ENCODE assay signal across 8 cellular contexts in genomic region chr3:194632211-194632982, GRCh38. TPM values are rescaled to one million over a fixed set of nuclear protein-coding genes. Genes with fewer than 3 reads are reported as not detected.
DNase-seq lines count a peak whose midpoint lies in the region; ATAC-seq and TF ChIP-seq lines count a peak whose summit lies in the region.

No MANE protein-coding gene starts in this region.

- DNase-seq in HK-2 (ENCODE audit: unreplicated experiment) (peak; percentile 54), Right ventricle myocardium inferior (ENCODE audit: missing footprints) (no peak), progenitor cell of endocrine pancreas (ENCODE audit: low spot score, unreplicated experiment) (no peak), globus pallidus (ENCODE audit: low spot score) (no peak)
- DNase-seq in activated CD4-positive, alpha-beta memory T cell treated with anti-CD3 and anti-CD28 coated beads, Interleukin-2, amount 10 ng/mL, durations not matched to agents 7 days and 5 days: no peak

- H3K27me3 Mint-ChIP-seq in activated CD4-positive, alpha-beta memory T cell treated with anti-CD3 and anti-CD28 coated beads, Interleukin-2, amount 10 ng/mL, durations not matched to agents 7 days and 5 days: no peaks in the 10 kb centered on the region
- H3K27me3 Mint-ChIP-seq in progenitor cell of endocrine pancreas: no peaks in the 10 kb centered on the region

- ATAC-seq in Right ventricle myocardium inferior: peak; percentile 24
- no peak for ATAC-seq in HG02981 (IDR thresholded peaks at IDR 0.05; ENCODE audit: unreplicated experiment)
- no peak for ATAC-seq in GM19324 (IDR thresholded peaks at IDR 0.05; ENCODE audit: low FRiP score, unreplicated experiment)

- POLR2A ChIA-PET in activated CD4-positive, alpha-beta memory T cell treated with anti-CD3 and anti-CD28 coated beads, Interleukin-2, amount 10 ng/mL, durations not matched to agents 7 days and 5 days (lab: Charles Lee): interaction anchor here (1.4 to 2.3 kb wide), 2 partner anchors 10 to 12 kb away, joined by 3 to 6 read pairs; no protein-coding TSS in a partner anchor

- intact Hi-C loops in Right ventricle myocardium inferior (cut with DNase I): no loop called here

- peaks cover 7% of the 10 kb centered on the region; the same call in 1 of the 2 replicates for H3K36me3 ChIP-seq in ES-I3 (ENCODE audit: insufficient read depth, low read length)

- H3K4me1 ChIP-seq in ES-I3 (ENCODE audit: insufficient read depth, low read length): peaks cover 4% of the 10 kb centered on the region; the same call in 1 of the 2 replicates

- H3K9ac ChIP-seq in ES-I3 (ENCODE audit: low read depth, low read length): peak overlapping the region; percentile 76

- CTCF ChIA-PET in activated CD4-positive, alpha-beta memory T cell treated with anti-CD3 and anti-CD28 coated beads, Interleukin-2, amount 10 ng/mL, durations not matched to agents 7 days and 5 days (lab: Charles Lee): no interaction called here

- peaks cover 16% of the 10 kb centered on the region for H3K4me1 Mint-ChIP-seq in activated CD4-positive, alpha-beta memory T cell treated with anti-CD3 and anti-CD28 coated beads, Interleukin-2, amount 10 ng/mL, durations not matched to agents 7 days and 5 days
- peaks cover 1% of the 10 kb centered on the region for H3K4me1 Mint-ChIP-seq in progenitor cell of endocrine pancreas (ENCODE audit: low read depth)

- peaks cover 8% of the 10 kb centered on the region for H3K36me3 Mint-ChIP-seq in activated CD4-positive, alpha-beta memory T cell treated with anti-CD3 and anti-CD28 coated beads, Interleukin-2, amount 10 ng/mL, durations not matched to agents 7 days and 5 days (ENCODE audit: low read depth)
- H3K36me3 Mint-ChIP-seq in progenitor cell of endocrine pancreas (ENCODE audit: insufficient read depth): peaks cover 20% of the 10 kb centered on the region

- peak overlapping the region; percentile 21 for H3K27ac Mint-ChIP-seq in activated CD4-positive, alpha-beta memory T cell treated with anti-CD3 and anti-CD28 coated beads, Interleukin-2, amount 10 ng/mL, durations not matched to agents 7 days and 5 days
- H3K27ac Mint-ChIP-seq in progenitor cell of endocrine pancreas: peak overlapping the region; percentile 81

- H3K4me3 Mint-ChIP-seq in activated CD4-positive, alpha-beta memory T cell treated with anti-CD3 and anti-CD28 coated beads, Interleukin-2, amount 10 ng/mL, durations not matched to agents 7 days and 5 days: peak overlapping the region; percentile 82
- H3K4me3 Mint-ChIP-seq in progenitor cell of endocrine pancreas (ENCODE audit: low read depth): peak overlapping the region; percentile 83

- no peak for TF ChIP-seq CTCF in progenitor cell of endocrine pancreas (IDR thresholded peaks at IDR 0.05; ENCODE audit: unreplicated experiment)

- peaks cover 12% of the 10 kb centered on the region for H3K9me3 ChIP-seq in ES-I3 (ENCODE audit: control insufficient read depth, insufficient read depth, low read length)

- H3K9me3 Mint-ChIP-seq in activated CD4-positive, alpha-beta memory T cell treated with anti-CD3 and anti-CD28 coated beads, Interleukin-2, amount 10 ng/mL, durations not matched to agents 7 days and 5 days: peaks cover 7% of the 10 kb centered on the region
- H3K9me3 Mint-ChIP-seq in progenitor cell of endocrine pancreas (ENCODE audit: low read depth): no peaks in the 10 kb centered on the region

RNA-seq across cellular contexts. Expression of gene TMEM44, which starts 0.8 kb away (rescaled TPM):
- 1 to 10 TPM; 6.2 to 7.1 TPM for total RNA-seq in activated CD4-positive, alpha-beta memory T cell treated with anti-CD3 and anti-CD28 coated beads, Interleukin-2, amount 10 ng/mL, durations not matched to agents 7 days and 5 days
- total RNA-seq in Right ventricle myocardium inferior (6.1 TPM), progenitor cell of endocrine pancreas (40.1 and 44.7 TPM in 2 replicates)

RNA-seq across cellular contexts. Expression of gene LSG1, which starts 39.6 kb away (rescaled TPM):
- 10 to 100 TPM; 24.7 to 26.5 TPM for total RNA-seq in activated CD4-positive, alpha-beta memory T cell treated with anti-CD3 and anti-CD28 coated beads, Interleukin-2, amount 10 ng/mL, durations not matched to agents 7 days and 5 days
- 20.9 TPM for total RNA-seq in Right ventricle myocardium inferior
- 51.0 and 52.9 TPM in 2 replicates for total RNA-seq in progenitor cell of endocrine pancreas

RNA-seq across cellular contexts. Expression of gene FAM43A, which starts 53.3 kb away (rescaled TPM):
- 1 to 10 TPM; 4.3 TPM for total RNA-seq in activated CD4-positive, alpha-beta memory T cell treated with anti-CD3 and anti-CD28 coated beads, Interleukin-2, amount 10 ng/mL, durations not matched to agents 7 days and 5 days
- total RNA-seq in Right ventricle myocardium inferior: 15.7 TPM
- 0.12 and 0.31 TPM in 2 replicates for total RNA-seq in progenitor cell of endocrine pancreas
